ENCODE assay signal across 31 cellular contexts in genomic region chr3:94185753-94186152, GRCh38.
DNase-seq lines count a peak whose midpoint lies in the region; ATAC-seq, FAIRE-seq and TF ChIP-seq lines count a peak whose summit lies in the region.
"Had no signal": no experiment of that assay in that cellular context is flagged by ENCODE, and none has a peak within 500 bp of the region (broad histone marks: within the 10 kb centered on the region; RNA-seq: fewer than 3 reads in every experiment).

No MANE protein-coding gene starts in this region.

- ATAC-seq in GM12878: peak; percentile 42; the same call in 2 of the 3 replicates
- ATAC-seq: A549; K562; Panc1; stimulated activated naive B cell treated with anti-CD40 and anti-IgM and Interleukin-4, amounts not matched to agents 10 μg/mL and 1 μg/mL and 100 μg/mL, for 72 hours had no signal

- TF ChIP-seq EP300 in GM12878 (IDR thresholded peaks at IDR 0.05; ENCODE audit: borderline replicate concordance in 1 of 2, control insufficient read depth in 1 of 2, low read depth in 2 of 2, low read length in 2 of 2): no peak

- RAD21 ChIA-PET in GM12878 (lab: Charles Lee; ENCODE audit: unreplicated experiment): no interaction called here

- H3K4me2 ChIP-seq in GM12878 (ENCODE audit: control insufficient read depth, insufficient read depth) (no peak overlapping the region), keratinocyte (ENCODE audit: control insufficient read depth, extremely low read depth, insufficient read depth, low read depth, low read length) (no peak overlapping the region)
- H3K4me2 ChIP-seq: A549 had no signal

- H3K36me3 ChIP-seq in GM12878 (ENCODE audit: control insufficient read depth in 2 of 2, insufficient read depth in 2 of 2, low read length in 1 of 2) (no peaks in the 10 kb centered on the region), keratinocyte (ENCODE audit: control insufficient read depth in 2 of 2, extremely low read depth in 1 of 2, insufficient read depth in 2 of 2, low read length in 2 of 2) (no peaks in the 10 kb centered on the region)
- H3K36me3 ChIP-seq: ovary, upper lobe of left lung had no signal

- H3K9ac ChIP-seq in GM12878 (ENCODE audit: control insufficient read depth, insufficient read depth, low read length) (no peak overlapping the region), keratinocyte (ENCODE audit: control insufficient read depth, extremely low read depth, insufficient read depth, low read length) (no peak overlapping the region)

- BruUV-seq in GM12878 (replicated peaks; lab: Mats Ljungman, UMichigan): no TSS peak

- in situ Hi-C loops in GM12878 (cut with MboI): no loop called here

- 22% methylated on average over 2 of the region's 2 CpGs for WGBS in GM12878 (ENCODE audit: insufficient coverage, insufficient replicate concordance, low lambda C conversion rate, missing lambda C conversion rate)

- SMC1A ChIA-PET in GM12878 (lab: Charles Lee; ENCODE audit: uncharacterized antibody, unreplicated experiment): no interaction called here

- H2AFZ ChIP-seq in GM12878 (ENCODE audit: control insufficient read depth, low read depth, low read length): no peak overlapping the region
- H2AFZ ChIP-seq in keratinocyte (ENCODE audit: control insufficient read depth, low read length): peak overlapping the region; percentile 35

- TF ChIP-seq POLR2A in GM12878 (IDR thresholded peaks at IDR 0.05; ENCODE audit: low read depth, low read length): no peak

- peak; percentile 85 for FAIRE-seq in GM12878 (lab: Jason Lieb, UNC)
- FAIRE-seq in keratinocyte (lab: Jason Lieb, UNC): peak; percentile 46
- FAIRE-seq: A549, GM18507, K562 had no signal

- H3K79me2 ChIP-seq in GM12878 (ENCODE audit: control insufficient read depth, insufficient read depth, low read length) (no peaks in the 10 kb centered on the region), keratinocyte (ENCODE audit: control insufficient read depth, insufficient read depth, low read length) (no peaks in the 10 kb centered on the region)

- H3K4me1 ChIP-seq in GM12878 (ENCODE audit: control insufficient read depth, insufficient read depth, low read length) (no peaks in the 10 kb centered on the region), keratinocyte (ENCODE audit: control insufficient read depth, extremely low read depth, insufficient read depth, low read length) (peaks cover 18% of the 10 kb centered on the region)
- H3K4me1 ChIP-seq: A549, upper lobe of left lung had no signal

- H3K9me3 ChIP-seq in GM12878 (replicated peaks; ENCODE audit: control insufficient read depth, insufficient read depth, low read length) (no peaks in the 10 kb centered on the region), keratinocyte (ENCODE audit: control insufficient read depth, low read depth, low read length) (no peaks in the 10 kb centered on the region)
- H3K9me3 ChIP-seq: A549, ovary, upper lobe of left lung had no signal

- dilution Hi-C loops in keratinocyte (cut with MboI; ENCODE audit: extremely low pct_ligation_motif_present, low sequenced_read_pairs): no loop called here

- H3K27me3 ChIP-seq in GM12878 (replicated peaks in 1 of 2; ENCODE audit: control insufficient read depth in 2 of 2, insufficient read depth in 2 of 2, low read length in 1 of 2): no peaks in the 10 kb centered on the region
- no peaks in the 10 kb centered on the region for H3K27me3 ChIP-seq in keratinocyte (ENCODE audit: control insufficient read depth, extremely low read depth, insufficient read depth, low read length)
- H3K27me3 ChIP-seq: ovary, upper lobe of left lung had no signal

- no peak for TF ChIP-seq CTCF in GM12878 (IDR thresholded peaks at IDR 0.05 in 2 of 3, conservative IDR thresholded peaks at IDR 0.05 in 1 of 3; ENCODE audit: control insufficient read depth in 2 of 3, extremely low read depth in 1 of 3, insufficient read depth in 1 of 3, low read depth in 3 of 3, low read length in 3 of 3)
- TF ChIP-seq CTCF in keratinocyte (optimal IDR thresholded peaks at IDR 0.05 in 1 of 3, IDR thresholded peaks at IDR 0.05 in 1 of 3, conservative IDR thresholded peaks at IDR 0.05 in 1 of 3; ENCODE audit: extremely low read depth in 1 of 3, insufficient read depth in 2 of 3, low read length in 3 of 3): no peak

- peak; percentile 11 for DNase-seq in Ammon's horn (ENCODE audit: low spot score)
- peak; percentile 58 for DNase-seq in LHCN-M2 (ENCODE audit: low read depth)
- DNase-seq in GM12878 (ENCODE audit: low read depth, low spot score): no peak
- no peak for DNase-seq in keratinocyte (ENCODE audit: low read depth, low spot score)
- no peak for DNase-seq in NCI-H526 treated with DMSO at 0.1 percent for 48 hours (lab: John Stamatoyannopoulos, UW)
- DNase-seq in mucosa of gallbladder (ENCODE audit: low spot score): no peak
- DNase-seq in NCI-H82 treated with DMSO at 0.1 percent for 48 hours (lab: John Stamatoyannopoulos, UW; ENCODE audit: unreplicated experiment): no peak
- no peak for DNase-seq in SK-N-DZ (ENCODE audit: low spot score)
- DNase-seq: activated CD4-positive, alpha-beta T cell treated with anti-CD3 and anti-CD28 coated beads for 4 hours; activated CD8-positive, alpha-beta memory T cell treated with anti-CD3 and anti-CD28 coated beads for 24 hours; activated effector memory CD4-positive, alpha-beta T cell treated with anti-CD3 and anti-CD28 coated beads, Interleukin-2, amount 50 U/mL, for 16 hours; activated naive CD8-positive, alpha-beta T cell treated with anti-CD3 and anti-CD28 coated beads for 36 hours; activated T-cell treated with anti-CD3 and anti-CD28 coated beads for 4 hours; anterior cingulate cortex; CD4-positive, alpha-beta memory T cell; central memory CD4-positive, alpha-beta T cell; dorsolateral prefrontal cortex; GOT3; immature natural killer cell; MM.1S; NCI-H1930; NCI-H524 treated with DMSO at 0.1 percent for 48 hours; ovary; SIG-M5; stimulated activated naive B cell treated with anti-CD40 and anti-IgM and Interleukin-4, amounts not matched to agents 10 μg/mL and 1 μg/mL and 100 μg/mL, for 72 hours; T-helper 9 cell; upper lobe of left lung had no signal

- no peaks in the 10 kb centered on the region for H4K20me1 ChIP-seq in GM12878 (ENCODE audit: control insufficient read depth, insufficient read depth)
- no peaks in the 10 kb centered on the region for H4K20me1 ChIP-seq in keratinocyte (ENCODE audit: control insufficient read depth, extremely low read depth, insufficient read depth, low read length)

- CTCF ChIA-PET in GM12878 (lab: Yijun Ruan, JAX): no interaction called here

- no peak overlapping the region for H3K4me3 ChIP-seq in GM12878
- H3K4me3 ChIP-seq in keratinocyte (ENCODE audit: control insufficient read depth in 2 of 3, extremely low read depth in 1 of 3, insufficient read depth in 2 of 3, low read depth in 1 of 3, low read length in 3 of 3): no peak overlapping the region
- H3K4me3 ChIP-seq: A549, dorsolateral prefrontal cortex, K562, ovary, upper lobe of left lung had no signal

- POLR2A ChIA-PET in GM12878 (lab: Charles Lee): no interaction called here

- H3K27ac ChIP-seq in GM12878 (ENCODE audit: control insufficient read depth, insufficient read depth) (no peak overlapping the region), keratinocyte (ENCODE audit: control insufficient read depth, insufficient read depth, low read length) (no peak overlapping the region)
- H3K27ac ChIP-seq: A549, dorsolateral prefrontal cortex, ovary, upper lobe of left lung had no signal

- intact Hi-C loops in GM12878 (cut with micrococcal nuclease; ENCODE audit: unreplicated experiment): no loop called here

- no peaks in the 10 kb centered on the region for H3K9me1 ChIP-seq in keratinocyte (ENCODE audit: control insufficient read depth, extremely low read depth, insufficient read depth, low read length)

- no peak for TF ChIP-seq RAD21 in GM12878 (IDR thresholded peaks at IDR 0.05; ENCODE audit: insufficient read depth, low read depth, low read length)

TF ChIP-seq in GM12878, 131 proteins besides CTCF, POLR2A, EP300 and RAD21 (continues in another document):
- TF ChIP-seq STAT1 (conservative IDR thresholded peaks at IDR 0.05) (no peak), BCL3 (IDR thresholded peaks at IDR 0.05; ENCODE audit: borderline replicate concordance, insufficient read depth, low read depth, low read length, poor library complexity, severe bottlenecking) (no peak), BHLHE40 (IDR thresholded peaks at IDR 0.05; ENCODE audit: borderline replicate concordance in 1 of 2, low read depth in 2 of 2, low read length in 1 of 2) (no peak), BACH1 (IDR thresholded peaks at IDR 0.05; ENCODE audit: borderline replicate concordance) (no peak), NR2C2 (IDR thresholded peaks at IDR 0.05; ENCODE audit: borderline replicate concordance, control insufficient read depth, insufficient read length, low read depth) (no peak), SMAD5 (IDR thresholded peaks at IDR 0.05; ENCODE audit: low read depth) (no peak), ZNF274 (IDR thresholded peaks at IDR 0.05; ENCODE audit: insufficient read depth, insufficient read length) (no peak), YY1 (IDR thresholded peaks at IDR 0.05; ENCODE audit: low read depth, low read length) (no peak)

Comparison
In these comparisons a context has a peak if more than half of its experiments do, and no peak if none do; other contexts are left out.
1. DNase-seq: peak in Ammon's horn (single experiment) and LHCN-M2 (single experiment); none in GM12878 (single experiment), keratinocyte (single experiment), NCI-H526 treated with DMSO at 0.1 percent for 48 hours (single experiment), mucosa of gallbladder (single experiment), NCI-H82 treated with DMSO at 0.1 percent for 48 hours (single experiment) and SK-N-DZ (single experiment).